In genomic region chr7:151381333-151382078, GRCh38 we compare ENCODE assay signal across 9 cellular contexts. TPM values are rescaled to one million over a fixed set of nuclear protein-coding genes. Genes with fewer than 3 reads are reported as not detected.
DNase-seq lines count a peak whose midpoint lies in the region; ATAC-seq, FAIRE-seq and TF ChIP-seq lines count a peak whose summit lies in the region.
"Had no signal": no experiment of that assay in that cellular context is flagged by ENCODE, and none has a peak within 500 bp of the region (broad histone marks: within the 10 kb centered on the region; RNA-seq: fewer than 3 reads in every experiment).

No MANE protein-coding gene starts in this region.

- H3K4me1 ChIP-seq in mucosa of descending colon (ENCODE audit: low read depth): peaks cover 10% of the 10 kb centered on the region
- H3K4me1 ChIP-seq in HAP-1: no peaks in the 10 kb centered on the region

- DNase-seq in COLO668 (lab: John Stamatoyannopoulos, UW; ENCODE audit: unreplicated experiment) (peak; percentile 26), NCI-H1105 treated with DMSO at 0.1 percent for 48 hours (lab: John Stamatoyannopoulos, UW) (peak; percentile 31), mucosa of descending colon (peak in 2 of 3 donors; percentile 35 to 49), H54 (ENCODE audit: insufficient read length, low spot score) (no peak), HAP-1 (ENCODE audit: low spot score in 2 of 2) (no peak)
- peak; percentile 22 for DNase-seq in activated naive CD8-positive, alpha-beta T cell treated with anti-CD3 and anti-CD28 coated beads, Interleukin-2, amount 50 U/mL, for 24 hours

- H3K4me3 ChIP-seq in mucosa of descending colon (no peak overlapping the region), HAP-1 (no peak overlapping the region)

- in situ Hi-C loops in HAP-1 (cut with MboI; ENCODE audit: low sequenced_read_pairs): no loop called here

- H3K27me3 ChIP-seq in HAP-1 (ENCODE audit: low read depth): no peaks in the 10 kb centered on the region

- no peak for TF ChIP-seq POLR2A in H54 (IDR thresholded peaks at IDR 0.05; ENCODE audit: low read depth, low read length)

- intact Hi-C loops in mucosa of descending colon (cut with DNase I, micrococcal nuclease): no loop called here

- H3K4me3 Mint-ChIP-seq in activated naive CD8-positive, alpha-beta T cell treated with anti-CD3 and anti-CD28 coated beads, Interleukin-2, amount 50 U/mL, for 24 hours: peak overlapping the region; percentile 60

- TF ChIP-seq CTCF in mucosa of descending colon (IDR thresholded peaks at IDR 0.05): no peak

- no peaks in the 10 kb centered on the region for H3K9me3 Mint-ChIP-seq in activated naive CD8-positive, alpha-beta T cell treated with anti-CD3 and anti-CD28 coated beads, Interleukin-2, amount 50 U/mL, for 24 hours

- H3K9me3 ChIP-seq in mucosa of descending colon: no peaks in the 10 kb centered on the region
- H3K9me3 ChIP-seq in HAP-1: no peaks in the 10 kb centered on the region

- H3K36me3 Mint-ChIP-seq in activated naive CD8-positive, alpha-beta T cell treated with anti-CD3 and anti-CD28 coated beads, Interleukin-2, amount 50 U/mL, for 24 hours (ENCODE audit: low read depth): peaks cover 3% of the 10 kb centered on the region

- no peak for FAIRE-seq in H54 (lab: Jason Lieb, UNC)

- peak; percentile 30 for ATAC-seq in activated naive CD8-positive, alpha-beta T cell treated with anti-CD3 and anti-CD28 coated beads, Interleukin-2, amount 50 U/mL, for 24 hours
- peak; percentile 45 for ATAC-seq in mucosa of descending colon
- no peak for ATAC-seq in GM21723 (IDR thresholded peaks at IDR 0.05; ENCODE audit: unreplicated experiment)
- no peak for ATAC-seq in GM19023 (IDR thresholded peaks at IDR 0.05; ENCODE audit: unreplicated experiment)

- no peak overlapping the region for H3K27ac Mint-ChIP-seq in activated naive CD8-positive, alpha-beta T cell treated with anti-CD3 and anti-CD28 coated beads, Interleukin-2, amount 50 U/mL, for 24 hours
- H3K27ac Mint-ChIP-seq: brain had no signal

- H3K36me3 ChIP-seq in mucosa of descending colon (ENCODE audit: low read depth): peaks cover 2% of the 10 kb centered on the region
- no peaks in the 10 kb centered on the region for H3K36me3 ChIP-seq in HAP-1 (replicated peaks)

- peaks cover 21% of the 10 kb centered on the region for H3K27me3 Mint-ChIP-seq in activated naive CD8-positive, alpha-beta T cell treated with anti-CD3 and anti-CD28 coated beads, Interleukin-2, amount 50 U/mL, for 24 hours

- peaks cover 10% of the 10 kb centered on the region for H3K4me1 Mint-ChIP-seq in activated naive CD8-positive, alpha-beta T cell treated with anti-CD3 and anti-CD28 coated beads, Interleukin-2, amount 50 U/mL, for 24 hours

RNA-seq across cellular contexts. Expression of gene WDR86, which starts 28.3 kb away (rescaled TPM):
- 10 to 100 TPM in 1 of 3 donors, 1 to 10 TPM in 1, under 1 TPM in 1; 0.38 to 16.6 (median 1.2) TPM for total RNA-seq in mucosa of descending colon

RNA-seq across cellular contexts. Expression of gene NUB1, which starts 39.9 kb away (rescaled TPM):
- 10 to 100 TPM; 66.2 to 77.5 (median 76.9) TPM for total RNA-seq in mucosa of descending colon

RNA-seq across cellular contexts. Expression of gene CRYGN, which starts 58.4 kb away (rescaled TPM):
- under 1 TPM in 1 of 3 donors, not detected in 2; 0.51 TPM for total RNA-seq in mucosa of descending colon

Comparison
In these comparisons a context has a peak if more than half of its experiments do, and no peak if none do; other contexts are left out.
1. DNase-seq: peak in COLO668 (single experiment), NCI-H1105 treated with DMSO at 0.1 percent for 48 hours (single experiment), activated naive CD8-positive, alpha-beta T cell treated with anti-CD3 and anti-CD28 coated beads, Interleukin-2, amount 50 U/mL, for 24 hours (single experiment) and mucosa of descending colon (2 of 3); none in H54 (single experiment) and HAP-1 (0 of 2).
2. ATAC-seq: peak in activated naive CD8-positive, alpha-beta T cell treated with anti-CD3 and anti-CD28 coated beads, Interleukin-2, amount 50 U/mL, for 24 hours (single experiment) and mucosa of descending colon (single experiment); none in GM21723 (single experiment) and GM19023 (single experiment).